Comparison of ENCODE assay signal across 14 cellular contexts in genomic region chr10:60827791-60828488, GRCh38. TPM values are rescaled to one million over a fixed set of nuclear protein-coding genes. Genes with fewer than 3 reads are reported as not detected.
DNase-seq lines count a peak whose midpoint lies in the region; ATAC-seq and TF ChIP-seq lines count a peak whose summit lies in the region.
"Had no signal": no experiment of that assay in that cellular context is flagged by ENCODE, and none has a peak within 500 bp of the region (broad histone marks: within the 10 kb centered on the region; RNA-seq: fewer than 3 reads in every experiment).

No MANE protein-coding gene starts in this region.

- no peak overlapping the region for H3K9ac ChIP-seq in liver (ENCODE audit: low read depth in 1 of 2, low read length in 2 of 2)

- intact Hi-C loops in dendritic cell treated with granulocyte-macrophage colony-stimulating factor and Interleukin-4, amounts not matched to agents 40 ng/mL and 50 ng/mL, for 4 days (cut with micrococcal nuclease) = no loop called here

- H3K4me3 ChIP-seq in liver (ENCODE audit: low read depth in 1 of 3, low read length in 3 of 3) = no peak overlapping the region
- H3K4me3 ChIP-seq: GM12878, HAP-1, testis had no signal

- no peaks in the 10 kb centered on the region for H3K9me3 ChIP-seq in liver (ENCODE audit: control insufficient read depth in 4 of 4, low read length in 3 of 4)
- H3K9me3 ChIP-seq: HAP-1, testis had no signal

- no peaks in the 10 kb centered on the region for H3K9me3 Mint-ChIP-seq in dendritic cell treated with granulocyte-macrophage colony-stimulating factor and Interleukin-4, amounts not matched to agents 40 ng/mL and 50 ng/mL, for 4 days

- peak overlapping the region; percentile 62 for H3K27ac Mint-ChIP-seq in dendritic cell treated with granulocyte-macrophage colony-stimulating factor and Interleukin-4, amounts not matched to agents 40 ng/mL and 50 ng/mL, for 4 days

- ATAC-seq in HG03442 (IDR thresholded peaks at IDR 0.05; ENCODE audit: unreplicated experiment) = no peak
- no peak for ATAC-seq in HG02798 (IDR thresholded peaks at IDR 0.05; ENCODE audit: poor library complexity, unreplicated experiment)
- no peak for ATAC-seq in GM21529 (IDR thresholded peaks at IDR 0.05; ENCODE audit: unreplicated experiment)
- ATAC-seq: GM12878 had no signal

- H3K27ac ChIP-seq in liver (ENCODE audit: low read depth in 1 of 2, low read length in 2 of 2) = peak overlapping the region in 1 of 2 donors; percentile 48
- H3K27ac ChIP-seq: VCaP had no signal

- 57% methylated on average over 5 of the region's 5 CpGs for WGBS in liver

- no peaks in the 10 kb centered on the region for H3K36me3 Mint-ChIP-seq in dendritic cell treated with granulocyte-macrophage colony-stimulating factor and Interleukin-4, amounts not matched to agents 40 ng/mL and 50 ng/mL, for 4 days (ENCODE audit: low read depth)

- peak; percentile 12 to 26 for TF ChIP-seq RAD21 in liver (IDR thresholded peaks at IDR 0.05)

- no peaks in the 10 kb centered on the region for H3K27me3 ChIP-seq in liver (ENCODE audit: control insufficient read depth in 4 of 4, insufficient read depth in 4 of 4, low read length in 3 of 4)
- H3K27me3 ChIP-seq: testis had no signal

- no peaks in the 10 kb centered on the region for H3K4me1 ChIP-seq in liver (ENCODE audit: control insufficient read depth in 4 of 4, insufficient read depth in 4 of 4, low read length in 3 of 4)
- H3K4me1 ChIP-seq: HAP-1 had no signal

- H3K4me3 Mint-ChIP-seq in dendritic cell treated with granulocyte-macrophage colony-stimulating factor and Interleukin-4, amounts not matched to agents 40 ng/mL and 50 ng/mL, for 4 days = no peak overlapping the region

- peaks cover 13% of the 10 kb centered on the region for H3K4me1 Mint-ChIP-seq in dendritic cell treated with granulocyte-macrophage colony-stimulating factor and Interleukin-4, amounts not matched to agents 40 ng/mL and 50 ng/mL, for 4 days (ENCODE audit: low read depth)

- DNase-seq in A172 (ENCODE audit: low spot score) (peak; percentile 96), MV-4-11 (lab: John Stamatoyannopoulos, UW) (peak; percentile 14)
- DNase-seq in stimulated activated CD4-positive, alpha-beta T cell treated with anti-CD3 and anti-CD28 coated beads, Interleukin-4, amount 100 ng/mL, for 24 hours = no peak
- DNase-seq: ACHN, NCI-H524 treated with DMSO at 0.1 percent for 48 hours, testis had no signal

- no peaks in the 10 kb centered on the region for H3K27me3 Mint-ChIP-seq in dendritic cell treated with granulocyte-macrophage colony-stimulating factor and Interleukin-4, amounts not matched to agents 40 ng/mL and 50 ng/mL, for 4 days

- no peaks in the 10 kb centered on the region for H3K36me3 ChIP-seq in liver (ENCODE audit: control insufficient read depth in 4 of 4, insufficient read depth in 3 of 4, low read depth in 1 of 4, low read length in 3 of 4)
- H3K36me3 ChIP-seq: HAP-1 had no signal

- no peak for TF ChIP-seq CTCF in liver (IDR thresholded peaks at IDR 0.05; ENCODE audit: low read depth, low read length, missing input control)

TF ChIP-seq in liver, 16 proteins besides CTCF, POLR2A, EP300 and RAD21:
- TF ChIP-seq HNF4G (IDR thresholded peaks at IDR 0.05) = no peak
- no peak for TF ChIP-seq ZBTB33 (IDR thresholded peaks at IDR 0.05)
- TF ChIP-seq JUND (IDR thresholded peaks at IDR 0.05) = peak in 1 of 2 donors; percentile 36
- no peak for TF ChIP-seq ATF3 (IDR thresholded peaks at IDR 0.05)
- TF ChIP-seq RXRA (IDR thresholded peaks at IDR 0.05) = no peak
- no peak for TF ChIP-seq FOXA2 (IDR thresholded peaks at IDR 0.05)
- no peak for TF ChIP-seq TAF1 (conservative IDR thresholded peaks at IDR 0.05)
- TF ChIP-seq MAX (IDR thresholded peaks at IDR 0.05) = peak; percentile 16
- TF ChIP-seq EGR1 (IDR thresholded peaks at IDR 0.05; ENCODE audit: low read depth in 2 of 2) = peak in 1 of 2 donors; percentile 15
- TF ChIP-seq SP1 (IDR thresholded peaks at IDR 0.05) = peak; percentile 20
- TF ChIP-seq FOXA1 (IDR thresholded peaks at IDR 0.05) = no peak
- no peak for TF ChIP-seq REST (IDR thresholded peaks at IDR 0.05)
- no peak for TF ChIP-seq GABPA (IDR thresholded peaks at IDR 0.05 in 1 of 2, conservative IDR thresholded peaks at IDR 0.05 in 1 of 2)
- peak; percentile 97 for TF ChIP-seq NR2F2 (IDR thresholded peaks at IDR 0.05)
- no peak for TF ChIP-seq HNF4A (conservative IDR thresholded peaks at IDR 0.05)
- no peak for TF ChIP-seq YY1 (IDR thresholded peaks at IDR 0.05)

RNA-seq across cellular contexts. Expression of gene CDK1, which starts 49.7 kb away (rescaled TPM):
- total RNA-seq in A172 (2014; rRNA removed; shearing (Covaris generic)) = 230 and 248 TPM in 2 replicates
- 10 to 100 TPM in 1 of 2 donors, under 1 TPM in 1; 0.08 to 73.5 TPM for total RNA-seq in liver
- 1 to 10 TPM; 1.2 to 4.1 TPM for polyA plus RNA-seq in liver
